In genomic region chr2:147097747-147098146, GRCh38 we compare ENCODE assay signal across 31 cellular contexts.
"Had no signal": no experiment of that assay in that cellular context is flagged by ENCODE, and none has a peak within 500 bp of the region (broad histone marks: within the 10 kb centered on the region; RNA-seq: fewer than 3 reads in every experiment).

No MANE protein-coding gene starts in this region.

- H3K9me3 ChIP-seq: ovary, psoas muscle, spleen, suprapubic skin, testis, tibial artery, transverse colon, upper lobe of right lung, uterus had no signal

- H3K27me3 ChIP-seq: neural progenitor cell, ovary, spleen, suprapubic skin, testis, tibial artery, transverse colon, upper lobe of right lung, uterus had no signal

- H3K4me2 ChIP-seq: neural progenitor cell, smooth muscle cell had no signal

- H3K79me2 ChIP-seq: parathyroid adenoma had no signal

- H3K36me3 ChIP-seq: neural progenitor cell, ovary, spleen, suprapubic skin, tibial artery, transverse colon, upper lobe of right lung, uterus had no signal

- H2AFZ ChIP-seq: neural progenitor cell, parathyroid adenoma had no signal

- H3K27me3 Mint-ChIP-seq: stimulated activated memory B cell treated with anti-CD40 and anti-IgM and Interleukin-4, amounts not matched to agents 10 μg/mL and 1 μg/mL and 100 μg/mL, for 72 hours; type B pancreatic cell had no signal

- H3K4me3 Mint-ChIP-seq: natural killer cell; nephron; neural progenitor cell; stimulated activated memory B cell treated with anti-CD40 and anti-IgM and Interleukin-4, amounts not matched to agents 10 μg/mL and 1 μg/mL and 100 μg/mL, for 72 hours; stimulated activated naive CD8-positive, alpha-beta T cell treated with anti-CD3 and anti-CD28 coated beads, Interleukin-15, amount 100 ng/mL, for 72 hours; type B pancreatic cell had no signal

- H3K9me3 Mint-ChIP-seq: natural killer cell; stimulated activated memory B cell treated with anti-CD40 and anti-IgM and Interleukin-4, amounts not matched to agents 10 μg/mL and 1 μg/mL and 100 μg/mL, for 72 hours; stimulated activated naive CD8-positive, alpha-beta T cell treated with anti-CD3 and anti-CD28 coated beads, Interleukin-15, amount 100 ng/mL, for 72 hours had no signal

- H3K36me3 Mint-ChIP-seq: natural killer cell; neural progenitor cell; stimulated activated memory B cell treated with anti-CD40 and anti-IgM and Interleukin-4, amounts not matched to agents 10 μg/mL and 1 μg/mL and 100 μg/mL, for 72 hours; type B pancreatic cell had no signal

- H3K4me1 ChIP-seq: parathyroid adenoma, psoas muscle, spleen, suprapubic skin, testis, tibial artery, transverse colon, upper lobe of right lung, uterus had no signal

- ATAC-seq: natural killer cell; psoas muscle; right cardiac atrium; sciatic nerve; stimulated activated memory B cell treated with anti-CD40 and anti-IgM and Interleukin-4, amounts not matched to agents 10 μg/mL and 1 μg/mL and 100 μg/mL, for 72 hours; stimulated activated naive CD8-positive, alpha-beta T cell treated with anti-CD3 and anti-CD28 coated beads, Interleukin-15, amount 100 ng/mL, for 72 hours; stimulated activated naive CD8-positive, alpha-beta T cell treated with anti-CD3 and anti-CD28 coated beads, Interleukin-15, Interleukin-2, amounts not matched to agents 100 U/mL and 50 U/mL, for 24 hours; upper lobe of right lung had no signal

- H3K27ac ChIP-seq: neural progenitor cell, ovary, parathyroid adenoma, psoas muscle, skin epidermis, spleen, suprapubic skin, testis, tibial artery, transverse colon, upper lobe of right lung, uterus had no signal

- H3K27ac Mint-ChIP-seq: natural killer cell; nephron; neural progenitor cell; progenitor cell of endocrine pancreas; stimulated activated memory B cell treated with anti-CD40 and anti-IgM and Interleukin-4, amounts not matched to agents 10 μg/mL and 1 μg/mL and 100 μg/mL, for 72 hours; stimulated activated naive CD8-positive, alpha-beta T cell treated with anti-CD3 and anti-CD28 coated beads, Interleukin-15, amount 100 ng/mL, for 72 hours; type B pancreatic cell had no signal

- DNase-seq: natural killer cell; occipital lobe; ovary; posterior cingulate gyrus; psoas muscle; right cardiac atrium; spleen; stimulated activated CD4-positive, alpha-beta T cell treated with anti-CD3 and anti-CD28 coated beads, Interleukin-12 subunit alpha, Interleukin-12 subunit beta, amount 100 ng/mL, for 4 hours; stimulated activated CD4-positive, alpha-beta T cell treated with anti-CD3 and anti-CD28 coated beads, Interleukin-1b, Interleukin-23, amount 100 ng/mL, for 48 hours; stimulated activated CD4-positive, alpha-beta T cell treated with anti-CD3 and anti-CD28 coated beads, Interleukin-4, amount 100 ng/mL, for 1 hour; stimulated activated CD4-positive, alpha-beta T cell treated with anti-CD3 and anti-CD28 coated beads, Interleukin-4, amount 100 ng/mL, for 4 hours; stimulated activated CD8-positive, alpha-beta memory T cell treated with anti-CD3 and anti-CD28 coated beads, Interleukin-4, amount 100 ng/mL, for 48 hours; stimulated activated naive CD4-positive, alpha-beta T cell; stimulated activated naive CD8-positive, alpha-beta T cell treated with anti-CD3 and anti-CD28 coated beads, Interleukin-15, amount 100 ng/mL, for 72 hours; stimulated activated naive CD8-positive, alpha-beta T cell treated with anti-CD3 and anti-CD28 coated beads, Interleukin-15, Interleukin-2, amounts not matched to agents 100 U/mL and 50 U/mL, for 24 hours; substantia nigra; testis; tibial artery; transverse colon; upper lobe of right lung; uterus had no signal

- H3K4me3 ChIP-seq: neural progenitor cell, ovary, psoas muscle, skin epidermis, smooth muscle cell, spleen, suprapubic skin, testis, tibial artery, transverse colon, upper lobe of right lung, uterus had no signal

- H3K4me1 Mint-ChIP-seq: natural killer cell; nephron; stimulated activated memory B cell treated with anti-CD40 and anti-IgM and Interleukin-4, amounts not matched to agents 10 μg/mL and 1 μg/mL and 100 μg/mL, for 72 hours; stimulated activated naive CD8-positive, alpha-beta T cell treated with anti-CD3 and anti-CD28 coated beads, Interleukin-15, amount 100 ng/mL, for 72 hours had no signal

- H3K9ac ChIP-seq: neural progenitor cell, parathyroid adenoma had no signal
